Comparison of ENCODE assay signal across 1 cellular context in the genomic region with DNA sequence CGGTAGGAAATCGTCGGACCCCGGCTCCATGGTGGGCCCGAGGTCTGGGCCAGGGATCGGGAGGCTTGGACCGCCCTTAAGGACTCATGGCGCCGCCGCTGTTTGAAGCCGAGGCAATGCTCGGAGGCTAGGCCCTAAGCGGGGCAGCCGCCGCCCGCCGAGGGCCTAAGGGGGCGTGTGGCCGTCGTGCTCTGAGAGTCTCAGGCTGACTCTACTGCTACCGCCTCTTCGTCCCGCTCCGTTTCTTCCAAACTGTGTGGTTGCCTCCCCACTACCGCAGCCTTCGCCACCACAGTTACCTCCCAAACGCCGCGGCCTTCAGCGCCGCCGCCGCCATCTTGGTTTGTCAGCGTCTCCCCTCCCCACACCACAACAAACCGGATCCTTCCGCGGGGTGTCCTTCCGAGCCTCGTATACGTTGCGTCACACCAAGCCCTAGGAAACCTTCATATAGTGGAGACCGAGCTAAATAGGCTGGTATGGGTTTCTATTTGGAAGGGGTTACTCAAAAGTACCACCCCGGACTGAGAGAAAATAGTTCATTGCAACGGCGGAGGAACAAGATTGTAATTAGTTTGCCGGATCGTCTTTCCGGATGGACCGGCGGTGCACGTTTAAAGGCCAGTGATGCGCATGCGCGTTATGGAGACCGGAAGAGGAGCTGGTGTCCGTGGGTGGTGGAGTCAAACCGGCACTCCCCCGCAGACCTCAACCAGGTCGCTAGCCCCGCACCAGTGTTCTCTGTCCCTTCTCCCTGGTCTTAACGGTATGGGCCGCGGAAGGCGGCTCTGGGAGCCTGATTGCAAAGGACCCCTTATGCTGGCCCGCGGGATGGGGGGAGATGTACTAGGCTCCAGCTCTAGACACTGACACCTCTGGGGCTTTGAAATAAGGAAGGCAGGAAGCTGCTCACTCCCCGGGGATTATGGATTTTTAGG.
TF ChIP-seq lines count a peak whose summit lies in the region.

A gene (minus strand): TSS at position 348 of the 938 bp plus-strand sequence. CDS start 318 bp downstream, at position 30.

TF ChIP-seq in GM12878, 131 proteins besides CTCF, POLR2A, EP300 and RAD21 (continued from another document and continues in another):
- TF ChIP-seq, protein P1, sequence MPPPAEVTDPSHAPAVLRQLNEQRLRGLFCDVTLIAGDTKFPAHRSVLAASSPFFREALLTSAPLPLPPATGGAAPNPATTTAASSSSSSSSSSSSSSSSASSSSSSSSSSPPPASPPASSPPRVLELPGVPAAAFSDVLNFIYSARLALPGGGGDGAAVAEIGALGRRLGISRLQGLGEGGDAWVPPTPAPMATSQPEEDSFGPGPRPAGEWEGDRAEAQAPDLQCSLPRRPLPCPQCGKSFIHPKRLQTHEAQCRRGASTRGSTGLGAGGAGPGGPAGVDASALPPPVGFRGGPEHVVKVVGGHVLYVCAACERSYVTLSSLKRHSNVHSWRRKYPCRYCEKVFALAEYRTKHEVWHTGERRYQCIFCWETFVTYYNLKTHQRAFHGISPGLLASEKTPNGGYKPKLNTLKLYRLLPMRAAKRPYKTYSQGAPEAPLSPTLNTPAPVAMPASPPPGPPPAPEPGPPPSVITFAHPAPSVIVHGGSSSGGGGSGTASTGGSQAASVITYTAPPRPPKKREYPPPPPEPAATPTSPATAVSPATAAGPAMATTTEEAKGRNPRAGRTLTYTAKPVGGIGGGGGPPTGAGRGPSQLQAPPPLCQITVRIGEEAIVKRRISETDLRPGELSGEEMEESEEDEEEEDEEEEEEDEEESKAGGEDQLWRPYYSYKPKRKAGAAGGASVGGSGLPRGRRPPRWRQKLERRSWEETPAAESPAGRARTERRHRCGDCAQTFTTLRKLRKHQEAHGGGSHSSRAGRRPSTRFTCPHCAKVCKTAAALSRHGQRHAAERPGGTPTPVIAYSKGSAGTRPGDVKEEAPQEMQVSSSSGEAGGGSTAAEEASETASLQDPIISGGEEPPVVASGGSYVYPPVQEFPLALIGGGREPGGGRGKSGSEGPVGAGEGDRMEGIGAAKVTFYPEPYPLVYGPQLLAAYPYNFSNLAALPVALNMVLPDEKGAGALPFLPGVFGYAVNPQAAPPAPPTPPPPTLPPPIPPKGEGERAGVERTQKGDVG (CRISPR knock-in tag; IDR thresholded peaks at IDR 0.05): no peak
- peak; percentile 48; the same call in 1 of the 2 replicates for TF ChIP-seq NFIC (IDR thresholded peaks at IDR 0.05; ENCODE audit: low read depth, low read length)
- peak; percentile 64; the same call in 1 of the 2 replicates for TF ChIP-seq NR2F1 (conservative IDR thresholded peaks at IDR 0.05)
- TF ChIP-seq KDM1A (IDR thresholded peaks at IDR 0.05; ENCODE audit: borderline replicate concordance): no peak
- TF ChIP-seq SREBF1 (IDR thresholded peaks at IDR 0.05; ENCODE audit: low read length): no peak
- TF ChIP-seq MXI1 (IDR thresholded peaks at IDR 0.05; ENCODE audit: low read depth, low read length): peak; percentile 87
- peak; percentile 28; the same call in 1 of the 2 replicates for TF ChIP-seq RCOR1 (conservative IDR thresholded peaks at IDR 0.05; ENCODE audit: low read depth, low read length)
- peak; percentile 88 for TF ChIP-seq ZNF207 (IDR thresholded peaks at IDR 0.05; ENCODE audit: borderline replicate concordance)
- peak; percentile 73 for TF ChIP-seq FOXM1 (IDR thresholded peaks at IDR 0.05; ENCODE audit: low read depth, low read length)
- TF ChIP-seq KAT2A (conservative IDR thresholded peaks at IDR 0.05; ENCODE audit: control insufficient read depth, low read depth, low read length): no peak
- TF ChIP-seq, protein P2, sequence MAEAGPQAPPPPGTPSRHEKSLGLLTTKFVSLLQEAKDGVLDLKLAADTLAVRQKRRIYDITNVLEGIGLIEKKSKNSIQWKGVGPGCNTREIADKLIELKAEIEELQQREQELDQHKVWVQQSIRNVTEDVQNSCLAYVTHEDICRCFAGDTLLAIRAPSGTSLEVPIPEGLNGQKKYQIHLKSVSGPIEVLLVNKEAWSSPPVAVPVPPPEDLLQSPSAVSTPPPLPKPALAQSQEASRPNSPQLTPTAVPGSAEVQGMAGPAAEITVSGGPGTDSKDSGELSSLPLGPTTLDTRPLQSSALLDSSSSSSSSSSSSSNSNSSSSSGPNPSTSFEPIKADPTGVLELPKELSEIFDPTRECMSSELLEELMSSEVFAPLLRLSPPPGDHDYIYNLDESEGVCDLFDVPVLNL (IDR thresholded peaks at IDR 0.05; ENCODE audit: low read depth, low read length): no peak
- TF ChIP-seq ZNF24 (IDR thresholded peaks at IDR 0.05): 0 out of 2 replicates have a peak, but pooled peaks have one; percentile 54
- TF ChIP-seq YY1 (IDR thresholded peaks at IDR 0.05; ENCODE audit: low read depth, low read length): peak; percentile 99
- no peak for TF ChIP-seq WRNIP1 (IDR thresholded peaks at IDR 0.05; ENCODE audit: borderline replicate concordance, low read depth, low read length)
- peak; percentile 60 to 96 for TF ChIP-seq EGR1 (IDR thresholded peaks at IDR 0.05; ENCODE audit: borderline replicate concordance in 1 of 2, low read depth in 2 of 2, low read length in 2 of 2)
- TF ChIP-seq PML (IDR thresholded peaks at IDR 0.05; ENCODE audit: low read length): peak; percentile 91
- no peak for TF ChIP-seq ESRRA (IDR thresholded peaks at IDR 0.05; ENCODE audit: low read length)
- TF ChIP-seq SUZ12 (IDR thresholded peaks at IDR 0.05; ENCODE audit: unreplicated experiment): no peak
- TF ChIP-seq, protein P3, sequence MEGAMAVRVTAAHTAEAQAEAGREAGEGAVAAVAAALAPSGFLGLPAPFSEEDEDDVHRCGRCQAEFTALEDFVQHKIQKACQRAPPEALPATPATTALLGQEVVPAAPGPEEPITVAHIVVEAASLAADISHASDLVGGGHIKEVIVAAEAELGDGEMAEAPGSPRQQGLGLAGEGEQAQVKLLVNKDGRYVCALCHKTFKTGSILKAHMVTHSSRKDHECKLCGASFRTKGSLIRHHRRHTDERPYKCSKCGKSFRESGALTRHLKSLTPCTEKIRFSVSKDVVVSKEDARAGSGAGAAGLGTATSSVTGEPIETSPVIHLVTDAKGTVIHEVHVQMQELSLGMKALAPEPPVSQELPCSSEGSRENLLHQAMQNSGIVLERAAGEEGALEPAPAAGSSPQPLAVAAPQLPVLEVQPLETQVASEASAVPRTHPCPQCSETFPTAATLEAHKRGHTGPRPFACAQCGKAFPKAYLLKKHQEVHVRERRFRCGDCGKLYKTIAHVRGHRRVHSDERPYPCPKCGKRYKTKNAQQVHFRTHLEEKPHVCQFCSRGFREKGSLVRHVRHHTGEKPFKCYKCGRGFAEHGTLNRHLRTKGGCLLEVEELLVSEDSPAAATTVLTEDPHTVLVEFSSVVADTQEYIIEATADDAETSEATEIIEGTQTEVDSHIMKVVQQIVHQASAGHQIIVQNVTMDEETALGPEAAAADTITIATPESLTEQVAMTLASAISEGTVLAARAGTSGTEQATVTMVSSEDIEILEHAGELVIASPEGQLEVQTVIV (IDR thresholded peaks at IDR 0.05; ENCODE audit: borderline replicate concordance, partially characterized antibody): peak; percentile 55
- peak; percentile 83; the same call in 2 of the 3 replicates for TF ChIP-seq POU2F2 (IDR thresholded peaks at IDR 0.05; ENCODE audit: borderline replicate concordance, low read depth, low read length)
- no peak for TF ChIP-seq YBX1 (IDR thresholded peaks at IDR 0.05)
- TF ChIP-seq, protein P4, sequence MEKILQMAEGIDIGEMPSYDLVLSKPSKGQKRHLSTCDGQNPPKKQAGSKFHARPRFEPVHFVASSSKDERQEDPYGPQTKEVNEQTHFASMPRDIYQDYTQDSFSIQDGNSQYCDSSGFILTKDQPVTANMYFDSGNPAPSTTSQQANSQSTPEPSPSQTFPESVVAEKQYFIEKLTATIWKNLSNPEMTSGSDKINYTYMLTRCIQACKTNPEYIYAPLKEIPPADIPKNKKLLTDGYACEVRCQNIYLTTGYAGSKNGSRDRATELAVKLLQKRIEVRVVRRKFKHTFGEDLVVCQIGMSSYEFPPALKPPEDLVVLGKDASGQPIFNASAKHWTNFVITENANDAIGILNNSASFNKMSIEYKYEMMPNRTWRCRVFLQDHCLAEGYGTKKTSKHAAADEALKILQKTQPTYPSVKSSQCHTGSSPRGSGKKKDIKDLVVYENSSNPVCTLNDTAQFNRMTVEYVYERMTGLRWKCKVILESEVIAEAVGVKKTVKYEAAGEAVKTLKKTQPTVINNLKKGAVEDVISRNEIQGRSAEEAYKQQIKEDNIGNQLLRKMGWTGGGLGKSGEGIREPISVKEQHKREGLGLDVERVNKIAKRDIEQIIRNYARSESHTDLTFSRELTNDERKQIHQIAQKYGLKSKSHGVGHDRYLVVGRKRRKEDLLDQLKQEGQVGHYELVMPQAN (conservative IDR thresholded peaks at IDR 0.05): peak; percentile 79
- TF ChIP-seq TARDBP (IDR thresholded peaks at IDR 0.05; ENCODE audit: borderline replicate concordance): peak; percentile 75; the same call in 1 of the 2 replicates
- TF ChIP-seq NR2C1 (IDR thresholded peaks at IDR 0.05): peak; percentile 68
- TF ChIP-seq, protein P5, sequence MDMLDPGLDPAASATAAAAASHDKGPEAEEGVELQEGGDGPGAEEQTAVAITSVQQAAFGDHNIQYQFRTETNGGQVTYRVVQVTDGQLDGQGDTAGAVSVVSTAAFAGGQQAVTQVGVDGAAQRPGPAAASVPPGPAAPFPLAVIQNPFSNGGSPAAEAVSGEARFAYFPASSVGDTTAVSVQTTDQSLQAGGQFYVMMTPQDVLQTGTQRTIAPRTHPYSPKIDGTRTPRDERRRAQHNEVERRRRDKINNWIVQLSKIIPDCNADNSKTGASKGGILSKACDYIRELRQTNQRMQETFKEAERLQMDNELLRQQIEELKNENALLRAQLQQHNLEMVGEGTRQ (IDR thresholded peaks at IDR 0.05; ENCODE audit: borderline replicate concordance, low read depth, low read length): no peak
- TF ChIP-seq SIX5 (IDR thresholded peaks at IDR 0.05; ENCODE audit: low read depth, low read length, severe bottlenecking): no peak
- no peak for TF ChIP-seq CEBPB (IDR thresholded peaks at IDR 0.05; ENCODE audit: borderline replicate concordance in 1 of 2, low read depth in 2 of 2, low read length in 2 of 2)
- TF ChIP-seq, protein P6, sequence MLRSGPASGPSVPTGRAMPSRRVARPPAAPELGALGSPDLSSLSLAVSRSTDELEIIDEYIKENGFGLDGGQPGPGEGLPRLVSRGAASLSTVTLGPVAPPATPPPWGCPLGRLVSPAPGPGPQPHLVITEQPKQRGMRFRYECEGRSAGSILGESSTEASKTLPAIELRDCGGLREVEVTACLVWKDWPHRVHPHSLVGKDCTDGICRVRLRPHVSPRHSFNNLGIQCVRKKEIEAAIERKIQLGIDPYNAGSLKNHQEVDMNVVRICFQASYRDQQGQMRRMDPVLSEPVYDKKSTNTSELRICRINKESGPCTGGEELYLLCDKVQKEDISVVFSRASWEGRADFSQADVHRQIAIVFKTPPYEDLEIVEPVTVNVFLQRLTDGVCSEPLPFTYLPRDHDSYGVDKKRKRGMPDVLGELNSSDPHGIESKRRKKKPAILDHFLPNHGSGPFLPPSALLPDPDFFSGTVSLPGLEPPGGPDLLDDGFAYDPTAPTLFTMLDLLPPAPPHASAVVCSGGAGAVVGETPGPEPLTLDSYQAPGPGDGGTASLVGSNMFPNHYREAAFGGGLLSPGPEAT (IDR thresholded peaks at IDR 0.05; ENCODE audit: low read depth): peak; percentile 92
- no peak for TF ChIP-seq CHD4 (IDR thresholded peaks at IDR 0.05)
- TF ChIP-seq, protein P7, sequence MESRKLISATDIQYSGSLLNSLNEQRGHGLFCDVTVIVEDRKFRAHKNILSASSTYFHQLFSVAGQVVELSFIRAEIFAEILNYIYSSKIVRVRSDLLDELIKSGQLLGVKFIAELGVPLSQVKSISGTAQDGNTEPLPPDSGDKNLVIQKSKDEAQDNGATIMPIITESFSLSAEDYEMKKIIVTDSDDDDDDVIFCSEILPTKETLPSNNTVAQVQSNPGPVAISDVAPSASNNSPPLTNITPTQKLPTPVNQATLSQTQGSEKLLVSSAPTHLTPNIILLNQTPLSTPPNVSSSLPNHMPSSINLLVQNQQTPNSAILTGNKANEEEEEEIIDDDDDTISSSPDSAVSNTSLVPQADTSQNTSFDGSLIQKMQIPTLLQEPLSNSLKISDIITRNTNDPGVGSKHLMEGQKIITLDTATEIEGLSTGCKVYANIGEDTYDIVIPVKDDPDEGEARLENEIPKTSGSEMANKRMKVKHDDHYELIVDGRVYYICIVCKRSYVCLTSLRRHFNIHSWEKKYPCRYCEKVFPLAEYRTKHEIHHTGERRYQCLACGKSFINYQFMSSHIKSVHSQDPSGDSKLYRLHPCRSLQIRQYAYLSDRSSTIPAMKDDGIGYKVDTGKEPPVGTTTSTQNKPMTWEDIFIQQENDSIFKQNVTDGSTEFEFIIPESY (IDR thresholded peaks at IDR 0.05): no peak
- TF ChIP-seq, protein P8, sequence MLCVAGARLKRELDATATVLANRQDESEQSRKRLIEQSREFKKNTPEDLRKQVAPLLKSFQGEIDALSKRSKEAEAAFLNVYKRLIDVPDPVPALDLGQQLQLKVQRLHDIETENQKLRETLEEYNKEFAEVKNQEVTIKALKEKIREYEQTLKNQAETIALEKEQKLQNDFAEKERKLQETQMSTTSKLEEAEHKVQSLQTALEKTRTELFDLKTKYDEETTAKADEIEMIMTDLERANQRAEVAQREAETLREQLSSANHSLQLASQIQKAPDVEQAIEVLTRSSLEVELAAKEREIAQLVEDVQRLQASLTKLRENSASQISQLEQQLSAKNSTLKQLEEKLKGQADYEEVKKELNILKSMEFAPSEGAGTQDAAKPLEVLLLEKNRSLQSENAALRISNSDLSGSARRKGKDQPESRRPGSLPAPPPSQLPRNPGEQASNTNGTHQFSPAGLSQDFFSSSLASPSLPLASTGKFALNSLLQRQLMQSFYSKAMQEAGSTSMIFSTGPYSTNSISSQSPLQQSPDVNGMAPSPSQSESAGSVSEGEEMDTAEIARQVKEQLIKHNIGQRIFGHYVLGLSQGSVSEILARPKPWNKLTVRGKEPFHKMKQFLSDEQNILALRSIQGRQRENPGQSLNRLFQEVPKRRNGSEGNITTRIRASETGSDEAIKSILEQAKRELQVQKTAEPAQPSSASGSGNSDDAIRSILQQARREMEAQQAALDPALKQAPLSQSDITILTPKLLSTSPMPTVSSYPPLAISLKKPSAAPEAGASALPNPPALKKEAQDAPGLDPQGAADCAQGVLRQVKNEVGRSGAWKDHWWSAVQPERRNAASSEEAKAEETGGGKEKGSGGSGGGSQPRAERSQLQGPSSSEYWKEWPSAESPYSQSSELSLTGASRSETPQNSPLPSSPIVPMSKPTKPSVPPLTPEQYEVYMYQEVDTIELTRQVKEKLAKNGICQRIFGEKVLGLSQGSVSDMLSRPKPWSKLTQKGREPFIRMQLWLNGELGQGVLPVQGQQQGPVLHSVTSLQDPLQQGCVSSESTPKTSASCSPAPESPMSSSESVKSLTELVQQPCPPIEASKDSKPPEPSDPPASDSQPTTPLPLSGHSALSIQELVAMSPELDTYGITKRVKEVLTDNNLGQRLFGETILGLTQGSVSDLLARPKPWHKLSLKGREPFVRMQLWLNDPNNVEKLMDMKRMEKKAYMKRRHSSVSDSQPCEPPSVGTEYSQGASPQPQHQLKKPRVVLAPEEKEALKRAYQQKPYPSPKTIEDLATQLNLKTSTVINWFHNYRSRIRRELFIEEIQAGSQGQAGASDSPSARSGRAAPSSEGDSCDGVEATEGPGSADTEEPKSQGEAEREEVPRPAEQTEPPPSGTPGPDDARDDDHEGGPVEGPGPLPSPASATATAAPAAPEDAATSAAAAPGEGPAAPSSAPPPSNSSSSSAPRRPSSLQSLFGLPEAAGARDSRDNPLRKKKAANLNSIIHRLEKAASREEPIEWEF (IDR thresholded peaks at IDR 0.05; ENCODE audit: insufficient replicate concordance, low read depth, low read length): peak; percentile 49
- no peak for TF ChIP-seq HDAC2 (IDR thresholded peaks at IDR 0.05)
- peak; percentile 57; the same call in 1 of the 2 replicates for TF ChIP-seq GABPA (IDR thresholded peaks at IDR 0.05; ENCODE audit: low read depth)
- peak; percentile 60; the same call in 1 of the 2 replicates for TF ChIP-seq EED (IDR thresholded peaks at IDR 0.05; ENCODE audit: low read depth)
- peak; percentile 88 for TF ChIP-seq FOXK2 (IDR thresholded peaks at IDR 0.05)
- 0 out of 2 replicates have a peak, but pooled peaks have one; percentile 29 for TF ChIP-seq BMI1 (IDR thresholded peaks at IDR 0.05; ENCODE audit: borderline replicate concordance)
- TF ChIP-seq PAX8 (IDR thresholded peaks at IDR 0.05): peak; percentile 90
